In genomic region chr20:36368400-36368799, GRCh38 we compare ENCODE assay signal across 22 cellular contexts.
"Had no signal": no experiment of that assay in that cellular context is flagged by ENCODE, and none has a peak within 500 bp of the region (broad histone marks: within the 10 kb centered on the region; RNA-seq: fewer than 3 reads in every experiment).

No MANE protein-coding gene starts in this region.

- H3K9me3 Mint-ChIP-seq: activated CD4-positive, alpha-beta T cell treated with anti-CD3 and anti-CD28 coated beads, Interleukin-2, amount 10 ng/mL, durations not matched to agents 24 days and 14 days; activated CD8-positive, alpha-beta T cell treated with anti-CD3 and anti-CD28 coated beads for 36 hours; activated naive CD8-positive, alpha-beta T cell treated with anti-CD3 and anti-CD28 coated beads, Interleukin-2, amount 10 ng/mL, durations not matched to agents 7 days and 5 days; activated T-helper 17 cell treated with anti-CD3 and anti-CD28 coated beads, Interleukin-2, amount 50 U/mL, for 72 hours; brain; natural killer cell; stimulated activated naive CD8-positive, alpha-beta T cell treated with anti-CD3 and anti-CD28 coated beads, Interleukin-15, amount 100 ng/mL, for 72 hours had no signal

- H3K27ac Mint-ChIP-seq: activated CD4-positive, alpha-beta T cell treated with anti-CD3 and anti-CD28 coated beads, Interleukin-2, amount 10 ng/mL, durations not matched to agents 24 days and 14 days; activated CD8-positive, alpha-beta T cell treated with anti-CD3 and anti-CD28 coated beads for 36 hours; activated naive CD8-positive, alpha-beta T cell treated with anti-CD3 and anti-CD28 coated beads, Interleukin-2, amount 10 ng/mL, durations not matched to agents 7 days and 5 days; activated T-helper 17 cell treated with anti-CD3 and anti-CD28 coated beads, Interleukin-2, amount 50 U/mL, for 72 hours; natural killer cell; stimulated activated naive CD8-positive, alpha-beta T cell treated with anti-CD3 and anti-CD28 coated beads, Interleukin-15, amount 100 ng/mL, for 72 hours had no signal

- H3K36me3 ChIP-seq: lower lobe of right lung, neutrophil, suprapubic skin, transverse colon, uterus had no signal

- H3K9me3 ChIP-seq: lower lobe of right lung, neutrophil, suprapubic skin, transverse colon, uterus had no signal

- H2AFZ ChIP-seq: parathyroid adenoma had no signal

- H3K9ac ChIP-seq: parathyroid adenoma had no signal

- H3K27ac ChIP-seq: epithelial cell of prostate, lower lobe of right lung, neutrophil, parathyroid adenoma, suprapubic skin, transverse colon, uterus had no signal

- H3K4me3 Mint-ChIP-seq: activated CD4-positive, alpha-beta T cell treated with anti-CD3 and anti-CD28 coated beads, Interleukin-2, amount 10 ng/mL, durations not matched to agents 24 days and 14 days; activated CD8-positive, alpha-beta T cell treated with anti-CD3 and anti-CD28 coated beads for 36 hours; activated naive CD8-positive, alpha-beta T cell treated with anti-CD3 and anti-CD28 coated beads, Interleukin-2, amount 10 ng/mL, durations not matched to agents 7 days and 5 days; activated T-helper 17 cell treated with anti-CD3 and anti-CD28 coated beads, Interleukin-2, amount 50 U/mL, for 72 hours; natural killer cell; stimulated activated naive CD8-positive, alpha-beta T cell treated with anti-CD3 and anti-CD28 coated beads, Interleukin-15, amount 100 ng/mL, for 72 hours had no signal

- ATAC-seq: activated CD8-positive, alpha-beta T cell treated with anti-CD3 and anti-CD28 coated beads for 36 hours; activated T-helper 17 cell treated with anti-CD3 and anti-CD28 coated beads, Interleukin-2, amount 50 U/mL, for 72 hours; left colon; lower lobe of right lung; natural killer cell; sciatic nerve; stimulated activated naive CD8-positive, alpha-beta T cell treated with anti-CD3 and anti-CD28 coated beads, Interleukin-15, amount 100 ng/mL, for 72 hours had no signal

- H3K4me3 ChIP-seq: lower lobe of right lung, smooth muscle cell, suprapubic skin, transverse colon, uterus had no signal

- DNase-seq: activated CD4-positive, alpha-beta T cell treated with anti-CD3 and anti-CD28 coated beads, Interleukin-2, amount 10 ng/mL, durations not matched to agents 24 days and 14 days; activated CD8-positive, alpha-beta T cell treated with anti-CD3 and anti-CD28 coated beads for 36 hours; activated naive CD4-positive, alpha-beta T cell treated with Interleukin-2 at 50 U/mL for 16 hours; activated naive CD8-positive, alpha-beta T cell treated with anti-CD3 and anti-CD28 coated beads, Interleukin-2, amount 10 ng/mL, durations not matched to agents 7 days and 5 days; activated T-cell treated with anti-CD3 and anti-CD28 coated beads, Interleukin-2, amount 50 U/mL, for 1 hour; foreskin fibroblast; islet precursor cell; left colon; lower lobe of right lung; natural killer cell; stimulated activated CD4-positive, alpha-beta T cell treated with anti-CD3 and anti-CD28 coated beads, Interleukin-4, amount 100 ng/mL, for 1 hour; stimulated activated naive CD8-positive, alpha-beta T cell treated with anti-CD3 and anti-CD28 coated beads, Interleukin-15, amount 100 ng/mL, for 72 hours; transverse colon; uterus had no signal

- H3K4me1 ChIP-seq: lower lobe of right lung, parathyroid adenoma, suprapubic skin, transverse colon, uterus had no signal

- H3K4me2 ChIP-seq: smooth muscle cell had no signal

- H3K79me2 ChIP-seq: parathyroid adenoma had no signal

- H3K27me3 ChIP-seq: uterus had no signal

- H3K4me1 Mint-ChIP-seq: activated CD4-positive, alpha-beta T cell treated with anti-CD3 and anti-CD28 coated beads, Interleukin-2, amount 10 ng/mL, durations not matched to agents 24 days and 14 days; activated naive CD8-positive, alpha-beta T cell treated with anti-CD3 and anti-CD28 coated beads, Interleukin-2, amount 10 ng/mL, durations not matched to agents 7 days and 5 days; activated T-helper 17 cell treated with anti-CD3 and anti-CD28 coated beads, Interleukin-2, amount 50 U/mL, for 72 hours; natural killer cell; stimulated activated naive CD8-positive, alpha-beta T cell treated with anti-CD3 and anti-CD28 coated beads, Interleukin-15, amount 100 ng/mL, for 72 hours had no signal

- H3K36me3 Mint-ChIP-seq: activated naive CD8-positive, alpha-beta T cell treated with anti-CD3 and anti-CD28 coated beads, Interleukin-2, amount 10 ng/mL, durations not matched to agents 7 days and 5 days; brain; natural killer cell had no signal
